ENCODE assay signal across 8 cellular contexts in genomic region chr17:32444301-32445074, GRCh38. TPM values are rescaled to one million over a fixed set of nuclear protein-coding genes. Genes with fewer than 3 reads are reported as not detected.
DNase-seq lines count a peak whose midpoint lies in the region; FAIRE-seq and TF ChIP-seq lines count a peak whose summit lies in the region.

TSS of gene PSMD11 (plus strand) at chr17:32444510. CDS start at chr17:32444524, 14 bp downstream.

- peaks cover 25% of the 10 kb centered on the region for H3K4me1 Mint-ChIP-seq in activated naive CD4-positive, alpha-beta T cell treated with anti-CD3 and anti-CD28 coated beads for 36 hours (ENCODE audit: low read depth)

- peaks cover 29% of the 10 kb centered on the region for H3K27me3 ChIP-seq in neutrophil

- peak; percentile 91 for DNase-seq in GM04504 (ENCODE audit: low read depth)
- peak; percentile 93 for DNase-seq in HEK293T (ENCODE audit: extremely low spot score)
- DNase-seq in MV-4-11 (lab: John Stamatoyannopoulos, UW): peak; percentile 90
- DNase-seq in SK-N-DZ (ENCODE audit: low spot score): peak; percentile 97
- DNase-seq in activated naive CD4-positive, alpha-beta T cell treated with anti-CD3 and anti-CD28 coated beads for 36 hours: peak; percentile 98
- peak; percentile 93 to 97 for DNase-seq in frontal cortex (ENCODE audit: low spot score in 2 of 2)
- DNase-seq in substantia nigra (lab: John Stamatoyannopoulos, UW): peak; percentile 69 to 98 (median 93)

- H3K27ac Mint-ChIP-seq in activated naive CD4-positive, alpha-beta T cell treated with anti-CD3 and anti-CD28 coated beads for 36 hours: peak within 1 kb of the TSS; percentile 89

- no peaks in the 10 kb centered on the region for H3K9me3 ChIP-seq in neutrophil

- H3K36me3 Mint-ChIP-seq in activated naive CD4-positive, alpha-beta T cell treated with anti-CD3 and anti-CD28 coated beads for 36 hours (ENCODE audit: low read depth): peaks cover 26% of the 10 kb centered on the region

- intact Hi-C loops in activated naive CD4-positive, alpha-beta T cell treated with anti-CD3 and anti-CD28 coated beads for 36 hours (cut with micrococcal nuclease): loop anchor here (1.0 to 5.0 kb wide), 8 partner anchors 17 to 432 kb away; partner anchors contain the start of genes C17orf75, MYO1D and ZNF207

- CTCF ChIA-PET in HEK293T (lab: Yijun Ruan, JAX): interaction anchor here (0.6 to 2.1 kb wide), 12 partner anchors 10 to 433 kb away, joined by 3 to 18 read pairs (median 4); partner anchors contain the start of genes CDK5R1 and MYO1D
- CTCF ChIA-PET in activated naive CD4-positive, alpha-beta T cell treated with anti-CD3 and anti-CD28 coated beads for 36 hours (lab: Charles Lee): interaction anchor here (0.6 to 7.9 kb wide), 31 partner anchors 9 to 433 kb away, joined by 3 to 96 read pairs (median 4); partner anchors contain the start of gene CDK5R1

- no peaks in the 10 kb centered on the region for H3K9me3 Mint-ChIP-seq in activated naive CD4-positive, alpha-beta T cell treated with anti-CD3 and anti-CD28 coated beads for 36 hours

- POLR2A ChIA-PET in HEK293T (lab: Yijun Ruan, JAX): interaction anchor here (0.5 to 1.6 kb wide), 16 partner anchors 10 to 402 kb away, joined by 3 to 5 read pairs (median 4); partner anchors contain the start of gene CDK5R1

- peaks cover 5% of the 10 kb centered on the region for H3K27me3 Mint-ChIP-seq in activated naive CD4-positive, alpha-beta T cell treated with anti-CD3 and anti-CD28 coated beads for 36 hours (ENCODE audit: low read depth)

- H3K4me3 Mint-ChIP-seq in activated naive CD4-positive, alpha-beta T cell treated with anti-CD3 and anti-CD28 coated beads for 36 hours: peak within 1 kb of the TSS; percentile 93

- peaks cover 15 to 20% of the 10 kb centered on the region in 2 experiments for H3K4me1 ChIP-seq in neutrophil (ENCODE audit: control insufficient read depth in 1 of 2, insufficient read depth in 1 of 2, low read depth in 1 of 2, low read length in 1 of 2)

- H3K36me3 ChIP-seq in neutrophil: peaks cover 25% of the 10 kb centered on the region

- peak within 1 kb of the TSS; percentile 85 to 94 for H3K4me3 ChIP-seq in neutrophil (ENCODE audit: low read depth in 1 of 2, low read length in 1 of 2)

- TF ChIP-seq CTCF in neutrophil (IDR thresholded peaks at IDR 0.05): peak; percentile 56

- FAIRE-seq in frontal cortex (lab: Jason Lieb, UNC): no peak

- H3K27ac ChIP-seq in neutrophil: peak within 1 kb of the TSS; percentile 67
- peak within 1 kb of the TSS; percentile 84 for H3K27ac ChIP-seq in substantia nigra (ENCODE audit: low read depth, low read length, poor library complexity, severe bottlenecking)

TF ChIP-seq in HEK293T, 16 proteins besides CTCF, POLR2A, EP300 and RAD21:
- no peak for TF ChIP-seq SUZ12 (IDR thresholded peaks at IDR 0.05)
- TF ChIP-seq ELF4 (IDR thresholded peaks at IDR 0.05): peak; percentile 29; the same call in 1 of the 2 replicates
- no peak for TF ChIP-seq FOXK2 (IDR thresholded peaks at IDR 0.05)
- no peak for TF ChIP-seq L3MBTL2 (conservative IDR thresholded peaks at IDR 0.05)
- TF ChIP-seq FOXM1 (IDR thresholded peaks at IDR 0.05; ENCODE audit: borderline replicate concordance): no peak
- TF ChIP-seq SP1 (IDR thresholded peaks at IDR 0.05): no peak
- TF ChIP-seq CTBP1 (IDR thresholded peaks at IDR 0.05; ENCODE audit: borderline replicate concordance): peak; percentile 30; the same call in 1 of the 2 replicates
- peak; percentile 33; the same call in 1 of the 2 replicates for TF ChIP-seq NFRKB (IDR thresholded peaks at IDR 0.05)
- TF ChIP-seq ZNF384 (IDR thresholded peaks at IDR 0.05): no peak
- TF ChIP-seq LEF1 (IDR thresholded peaks at IDR 0.05; ENCODE audit: borderline replicate concordance): no peak; the same call in 1 of the 2 replicates
- TF ChIP-seq HDGF (IDR thresholded peaks at IDR 0.05; ENCODE audit: borderline replicate concordance): no peak
- TF ChIP-seq FOXA1 (IDR thresholded peaks at IDR 0.05): no peak
- no peak for TF ChIP-seq ARNT (IDR thresholded peaks at IDR 0.05)
- TF ChIP-seq TARDBP (IDR thresholded peaks at IDR 0.05): no peak
- TF ChIP-seq BHLHE40 (IDR thresholded peaks at IDR 0.05; ENCODE audit: borderline replicate concordance): no peak
- TF ChIP-seq, protein P1, sequence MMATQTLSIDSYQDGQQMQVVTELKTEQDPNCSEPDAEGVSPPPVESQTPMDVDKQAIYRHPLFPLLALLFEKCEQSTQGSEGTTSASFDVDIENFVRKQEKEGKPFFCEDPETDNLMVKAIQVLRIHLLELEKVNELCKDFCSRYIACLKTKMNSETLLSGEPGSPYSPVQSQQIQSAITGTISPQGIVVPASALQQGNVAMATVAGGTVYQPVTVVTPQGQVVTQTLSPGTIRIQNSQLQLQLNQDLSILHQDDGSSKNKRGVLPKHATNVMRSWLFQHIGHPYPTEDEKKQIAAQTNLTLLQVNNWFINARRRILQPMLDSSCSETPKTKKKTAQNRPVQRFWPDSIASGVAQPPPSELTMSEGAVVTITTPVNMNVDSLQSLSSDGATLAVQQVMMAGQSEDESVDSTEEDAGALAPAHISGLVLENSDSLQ (IDR thresholded peaks at IDR 0.05): peak; percentile 30; the same call in 1 of the 2 replicates

RNA-seq across cellular contexts. Expression of gene PSMD11, which starts in this region (rescaled TPM):
- polyA plus RNA-seq in SK-N-DZ (2014; cell fraction: cytosol; rRNA removed): 56.4 and 58.2 TPM in 2 replicates
- polyA plus RNA-seq in SK-N-DZ (2014; cell fraction: nucleus; rRNA removed): 34.3 and 88.4 TPM in 2 replicates
- 100 to 1,000 TPM; 132 to 145 TPM for total RNA-seq in activated naive CD4-positive, alpha-beta T cell treated with anti-CD3 and anti-CD28 coated beads for 36 hours
- 83.2 TPM for total RNA-seq in frontal cortex

Comparison
In these comparisons a context has a peak if more than half of its experiments do, and no peak if none do; other contexts are left out.
1. Peak in every context shown above with its lines: DNase-seq, H3K4me3 ChIP-seq and H3K27ac ChIP-seq.